In the genomic region with DNA sequence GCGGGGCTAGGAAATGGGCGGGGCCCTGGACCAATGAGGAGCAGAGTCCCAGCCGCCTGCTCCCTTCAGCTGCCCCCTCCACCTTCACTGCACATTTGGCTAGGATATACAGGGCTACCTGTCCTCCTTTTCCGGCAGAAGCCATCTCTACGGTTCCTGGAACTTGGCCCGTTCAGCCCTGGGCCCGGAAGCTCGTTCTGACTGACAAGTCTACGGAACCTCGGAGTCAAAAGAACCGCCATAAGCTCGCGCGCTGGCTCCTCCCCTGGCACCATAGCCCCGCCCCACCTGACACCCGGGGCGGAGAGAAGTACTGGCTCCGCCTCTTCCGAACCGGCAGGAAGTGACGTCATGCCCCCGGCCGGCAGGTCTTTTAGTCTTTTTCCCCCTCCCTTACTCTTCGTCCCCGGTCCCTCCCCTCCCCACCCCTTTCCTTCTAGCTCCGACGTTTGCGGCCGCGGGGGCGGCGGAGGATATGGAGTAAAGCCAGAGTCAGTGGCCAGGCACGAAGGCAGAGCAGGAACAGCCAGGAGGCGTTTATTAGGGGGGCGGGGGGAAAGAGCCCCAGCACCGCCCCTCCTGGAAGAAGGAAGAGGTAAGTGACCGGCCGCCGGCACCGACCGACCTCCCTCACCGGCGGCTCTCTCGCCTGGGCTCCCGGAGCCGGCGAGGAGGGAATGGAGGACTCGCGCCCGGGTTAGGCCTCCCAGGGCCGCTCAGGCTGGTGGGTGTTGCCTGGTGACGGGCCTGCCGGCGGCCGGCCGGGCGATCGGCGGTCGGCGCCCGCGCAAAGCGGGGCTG, we compare ENCODE assay signal across 1 cellular context.
TF ChIP-seq lines count a peak whose summit lies in the region.

A gene (minus strand): TSS at position 278 of the 801 bp plus-strand sequence. CDS start 3 bp downstream, at position 275.
A gene with protein sequence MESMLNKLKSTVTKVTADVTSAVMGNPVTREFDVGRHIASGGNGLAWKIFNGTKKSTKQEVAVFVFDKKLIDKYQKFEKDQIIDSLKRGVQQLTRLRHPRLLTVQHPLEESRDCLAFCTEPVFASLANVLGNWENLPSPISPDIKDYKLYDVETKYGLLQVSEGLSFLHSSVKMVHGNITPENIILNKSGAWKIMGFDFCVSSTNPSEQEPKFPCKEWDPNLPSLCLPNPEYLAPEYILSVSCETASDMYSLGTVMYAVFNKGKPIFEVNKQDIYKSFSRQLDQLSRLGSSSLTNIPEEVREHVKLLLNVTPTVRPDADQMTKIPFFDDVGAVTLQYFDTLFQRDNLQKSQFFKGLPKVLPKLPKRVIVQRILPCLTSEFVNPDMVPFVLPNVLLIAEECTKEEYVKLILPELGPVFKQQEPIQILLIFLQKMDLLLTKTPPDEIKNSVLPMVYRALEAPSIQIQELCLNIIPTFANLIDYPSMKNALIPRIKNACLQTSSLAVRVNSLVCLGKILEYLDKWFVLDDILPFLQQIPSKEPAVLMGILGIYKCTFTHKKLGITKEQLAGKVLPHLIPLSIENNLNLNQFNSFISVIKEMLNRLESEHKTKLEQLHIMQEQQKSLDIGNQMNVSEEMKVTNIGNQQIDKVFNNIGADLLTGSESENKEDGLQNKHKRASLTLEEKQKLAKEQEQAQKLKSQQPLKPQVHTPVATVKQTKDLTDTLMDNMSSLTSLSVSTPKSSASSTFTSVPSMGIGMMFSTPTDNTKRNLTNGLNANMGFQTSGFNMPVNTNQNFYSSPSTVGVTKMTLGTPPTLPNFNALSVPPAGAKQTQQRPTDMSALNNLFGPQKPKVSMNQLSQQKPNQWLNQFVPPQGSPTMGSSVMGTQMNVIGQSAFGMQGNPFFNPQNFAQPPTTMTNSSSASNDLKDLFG (plus strand): TSS at position 376 of the 801 bp plus-strand sequence. CDS start 15,794 bp downstream, outside the sequence.

TF ChIP-seq in GM23338, 12 proteins besides CTCF, POLR2A, EP300 and RAD21:
- TF ChIP-seq, protein P1, sequence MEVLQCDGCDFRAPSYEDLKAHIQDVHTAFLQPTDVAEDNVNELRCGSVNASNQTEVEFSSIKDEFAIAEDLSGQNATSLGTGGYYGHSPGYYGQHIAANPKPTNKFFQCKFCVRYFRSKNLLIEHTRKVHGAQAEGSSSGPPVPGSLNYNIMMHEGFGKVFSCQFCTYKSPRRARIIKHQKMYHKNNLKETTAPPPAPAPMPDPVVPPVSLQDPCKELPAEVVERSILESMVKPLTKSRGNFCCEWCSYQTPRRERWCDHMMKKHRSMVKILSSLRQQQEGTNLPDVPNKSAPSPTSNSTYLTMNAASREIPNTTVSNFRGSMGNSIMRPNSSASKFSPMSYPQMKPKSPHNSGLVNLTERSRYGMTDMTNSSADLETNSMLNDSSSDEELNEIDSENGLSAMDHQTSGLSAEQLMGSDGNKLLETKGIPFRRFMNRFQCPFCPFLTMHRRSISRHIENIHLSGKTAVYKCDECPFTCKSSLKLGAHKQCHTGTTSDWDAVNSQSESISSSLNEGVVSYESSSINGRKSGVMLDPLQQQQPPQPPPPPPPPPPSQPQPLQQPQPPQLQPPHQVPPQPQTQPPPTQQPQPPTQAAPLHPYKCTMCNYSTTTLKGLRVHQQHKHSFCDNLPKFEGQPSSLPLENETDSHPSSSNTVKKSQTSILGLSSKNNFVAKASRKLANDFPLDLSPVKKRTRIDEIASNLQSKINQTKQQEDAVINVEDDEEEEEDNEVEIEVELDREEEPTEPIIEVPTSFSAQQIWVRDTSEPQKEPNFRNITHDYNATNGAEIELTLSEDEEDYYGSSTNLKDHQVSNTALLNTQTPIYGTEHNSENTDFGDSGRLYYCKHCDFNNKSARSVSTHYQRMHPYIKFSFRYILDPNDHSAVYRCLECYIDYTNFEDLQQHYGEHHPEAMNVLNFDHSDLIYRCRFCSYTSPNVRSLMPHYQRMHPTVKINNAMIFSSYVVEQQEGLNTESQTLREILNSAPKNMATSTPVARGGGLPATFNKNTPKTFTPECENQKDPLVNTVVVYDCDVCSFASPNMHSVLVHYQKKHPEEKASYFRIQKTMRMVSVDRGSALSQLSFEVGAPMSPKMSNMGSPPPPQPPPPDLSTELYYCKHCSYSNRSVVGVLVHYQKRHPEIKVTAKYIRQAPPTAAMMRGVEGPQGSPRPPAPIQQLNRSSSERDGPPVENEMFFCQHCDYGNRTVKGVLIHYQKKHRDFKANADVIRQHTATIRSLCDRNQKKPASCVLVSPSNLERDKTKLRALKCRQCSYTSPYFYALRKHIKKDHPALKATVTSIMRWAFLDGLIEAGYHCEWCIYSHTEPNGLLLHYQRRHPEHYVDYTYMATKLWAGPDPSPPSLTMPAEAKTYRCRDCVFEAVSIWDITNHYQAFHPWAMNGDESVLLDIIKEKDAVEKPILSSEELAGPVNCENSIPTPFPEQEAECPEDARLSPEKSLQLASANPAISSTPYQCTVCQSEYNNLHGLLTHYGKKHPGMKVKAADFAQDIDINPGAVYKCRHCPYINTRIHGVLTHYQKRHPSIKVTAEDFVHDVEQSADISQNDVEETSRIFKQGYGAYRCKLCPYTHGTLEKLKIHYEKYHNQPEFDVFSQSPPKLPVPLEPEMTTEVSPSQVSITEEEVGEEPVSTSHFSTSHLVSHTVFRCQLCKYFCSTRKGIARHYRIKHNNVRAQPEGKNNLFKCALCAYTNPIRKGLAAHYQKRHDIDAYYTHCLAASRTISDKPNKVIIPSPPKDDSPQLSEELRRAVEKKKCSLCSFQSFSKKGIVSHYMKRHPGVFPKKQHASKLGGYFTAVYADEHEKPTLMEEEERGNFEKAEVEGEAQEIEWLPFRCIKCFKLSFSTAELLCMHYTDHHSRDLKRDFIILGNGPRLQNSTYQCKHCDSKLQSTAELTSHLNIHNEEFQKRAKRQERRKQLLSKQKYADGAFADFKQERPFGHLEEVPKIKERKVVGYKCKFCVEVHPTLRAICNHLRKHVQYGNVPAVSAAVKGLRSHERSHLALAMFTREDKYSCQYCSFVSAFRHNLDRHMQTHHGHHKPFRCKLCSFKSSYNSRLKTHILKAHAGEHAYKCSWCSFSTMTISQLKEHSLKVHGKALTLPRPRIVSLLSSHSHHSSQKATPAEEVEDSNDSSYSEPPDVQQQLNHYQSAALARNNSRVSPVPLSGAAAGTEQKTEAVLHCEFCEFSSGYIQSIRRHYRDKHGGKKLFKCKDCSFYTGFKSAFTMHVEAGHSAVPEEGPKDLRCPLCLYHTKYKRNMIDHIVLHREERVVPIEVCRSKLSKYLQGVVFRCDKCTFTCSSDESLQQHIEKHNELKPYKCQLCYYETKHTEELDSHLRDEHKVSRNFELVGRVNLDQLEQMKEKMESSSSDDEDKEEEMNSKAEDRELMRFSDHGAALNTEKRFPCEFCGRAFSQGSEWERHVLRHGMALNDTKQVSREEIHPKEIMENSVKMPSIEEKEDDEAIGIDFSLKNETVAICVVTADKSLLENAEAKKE (CRISPR knock-in tag; IDR thresholded peaks at IDR 0.05) = no peak
- TF ChIP-seq ZNF331 (CRISPR knock-in tag; IDR thresholded peaks at IDR 0.05; ENCODE audit: low read depth) (no peak), POLR2AphosphoS5 (IDR thresholded peaks at IDR 0.05; ENCODE audit: low read depth) (peak; percentile 57), CREB1 (CRISPR knock-in tag; IDR thresholded peaks at IDR 0.05; ENCODE audit: low read depth) (peak; percentile 96), EZH2 (IDR thresholded peaks at IDR 0.05; ENCODE audit: low read depth, unreplicated experiment) (no peak), NANOG (IDR thresholded peaks at IDR 0.05; ENCODE audit: borderline replicate concordance) (no peak), STAT1 (IDR thresholded peaks at IDR 0.05; ENCODE audit: unreplicated experiment) (no peak)
